ENCODE assay signal across 19 cellular contexts in genomic region chr5:15774632-15775031, GRCh38.
A peak's percentile ranks its signal among the peaks of the same experiment; 100 is the strongest.
DNase-seq lines count a peak whose midpoint lies in the region; ATAC-seq and TF ChIP-seq lines count a peak whose summit lies in the region.
"Had no signal": no experiment of that assay in that cellular context is flagged by ENCODE, and none has a peak within 500 bp of the region (broad histone marks: within the 10 kb centered on the region; RNA-seq: fewer than 3 reads in every experiment).

No MANE protein-coding gene starts in this region.

- H3K9me3 ChIP-seq in SK-N-SH (no peaks in the 10 kb centered on the region), iPS DF 6.9 (ENCODE audit: control insufficient read depth, insufficient read depth, low read length) (no peaks in the 10 kb centered on the region)
- H3K9me3 ChIP-seq in CD8-positive, alpha-beta T cell (ENCODE audit: low read length): no peaks in the 10 kb centered on the region
- H3K9me3 ChIP-seq: BE2C, SJCRH30 had no signal

- peaks cover 5% of the 10 kb centered on the region for H3K9me3 Mint-ChIP-seq in CD8-positive, alpha-beta T cell
- peaks cover 14% of the 10 kb centered on the region for H3K9me3 Mint-ChIP-seq in activated T-helper 1 cell treated with anti-CD3 and anti-CD28 coated beads, Interleukin-12 subunit alpha, Interleukin-12 subunit beta, Interleukin-2, Interleukin-4 antibody, amounts not matched to agents 30 ng/mL and 10 ng/mL and 1 ng/mL, durations not matched to agents 14 hours and 24 hours and 36 hours

- ATAC-seq in SK-N-SH treated with all-trans-retinoic acid at 6 μM for 48 hours (no peak), GM19035 (IDR thresholded peaks at IDR 0.05; ENCODE audit: unreplicated experiment) (no peak)
- no peak for ATAC-seq in CD8-positive, alpha-beta T cell
- ATAC-seq: K562 had no signal

- no peak for TF ChIP-seq EP300 in SK-N-SH (IDR thresholded peaks at IDR 0.05; ENCODE audit: borderline replicate concordance in 1 of 2, low read depth in 1 of 2, low read length in 1 of 2)

- no peaks in the 10 kb centered on the region; the same call in 1 of the 2 replicates for H4K20me1 ChIP-seq in SK-N-SH (ENCODE audit: insufficient read depth)

- no peak for TF ChIP-seq RAD21 in SK-N-SH (IDR thresholded peaks at IDR 0.05; ENCODE audit: low read length)

- H3K4me2 ChIP-seq in SK-N-SH: no peak overlapping the region

- 69% methylated on average over 2 of the region's 2 CpGs for WGBS in SK-N-SH (ENCODE audit: low lambda C conversion rate)
- WGBS in iPS DF 6.9 (ENCODE audit: insufficient coverage, insufficient read length): no CpG with 5 or more reads among the region's 2 CpGs

- H3K4me3 ChIP-seq in SK-N-SH (ENCODE audit: low read depth in 2 of 2, low read length in 1 of 2): no peak overlapping the region
- no peak overlapping the region for H3K4me3 ChIP-seq in iPS DF 6.9 (ENCODE audit: low read length)
- H3K4me3 ChIP-seq in CD8-positive, alpha-beta T cell (ENCODE audit: low read depth, low read length): no peak overlapping the region
- H3K4me3 ChIP-seq: K562, SJCRH30 had no signal

- no peaks in the 10 kb centered on the region for H3K36me3 Mint-ChIP-seq in CD8-positive, alpha-beta T cell
- H3K36me3 Mint-ChIP-seq in activated T-helper 1 cell treated with anti-CD3 and anti-CD28 coated beads, Interleukin-12 subunit alpha, Interleukin-12 subunit beta, Interleukin-2, Interleukin-4 antibody, amounts not matched to agents 30 ng/mL and 10 ng/mL and 1 ng/mL, durations not matched to agents 14 hours and 24 hours and 36 hours (ENCODE audit: low read depth): no peaks in the 10 kb centered on the region

- no peaks in the 10 kb centered on the region for H3K4me1 Mint-ChIP-seq in CD8-positive, alpha-beta T cell (ENCODE audit: low read depth)
- no peaks in the 10 kb centered on the region for H3K4me1 Mint-ChIP-seq in activated T-helper 1 cell treated with anti-CD3 and anti-CD28 coated beads, Interleukin-12 subunit alpha, Interleukin-12 subunit beta, Interleukin-2, Interleukin-4 antibody, amounts not matched to agents 30 ng/mL and 10 ng/mL and 1 ng/mL, durations not matched to agents 14 hours and 24 hours and 36 hours (ENCODE audit: low read depth)

- intact Hi-C loops in CD8-positive, alpha-beta T cell (cut with DNase I, micrococcal nuclease): no loop called here
- intact Hi-C loops in activated T-helper 1 cell treated with anti-CD3 and anti-CD28 coated beads, Interleukin-12 subunit alpha, Interleukin-12 subunit beta, Interleukin-2, Interleukin-4 antibody, amounts not matched to agents 30 ng/mL and 10 ng/mL and 1 ng/mL, durations not matched to agents 14 hours and 24 hours and 36 hours (cut with micrococcal nuclease): no loop called here

- no peak overlapping the region for H3K9ac ChIP-seq in SK-N-SH

- H3K4me1 ChIP-seq in SK-N-SH (ENCODE audit: control insufficient read depth in 1 of 2, insufficient read depth in 2 of 2, low read depth in 1 of 2, low read length in 1 of 2): no peaks in the 10 kb centered on the region; a peak in 1 of 4 replicates
- no peaks in the 10 kb centered on the region for H3K4me1 ChIP-seq in iPS DF 6.9 (ENCODE audit: control insufficient read depth, insufficient read depth, low read length)
- no peaks in the 10 kb centered on the region for H3K4me1 ChIP-seq in CD8-positive, alpha-beta T cell (ENCODE audit: insufficient read depth, low read length)
- H3K4me1 ChIP-seq: BE2C had no signal

- no peak overlapping the region for H3K27ac ChIP-seq in SK-N-SH (ENCODE audit: low read depth in 2 of 2, low read length in 1 of 2)
- no peak overlapping the region for H3K27ac ChIP-seq in iPS DF 6.9 (ENCODE audit: low read length)
- H3K27ac ChIP-seq in CD8-positive, alpha-beta T cell (ENCODE audit: low read depth, low read length): no peak overlapping the region
- H3K27ac ChIP-seq: 22Rv1, HL-60, SJCRH30 had no signal

- H3K9me2 ChIP-seq in SK-N-SH: no peaks in the 10 kb centered on the region

- no peaks in the 10 kb centered on the region for H3K27me3 Mint-ChIP-seq in CD8-positive, alpha-beta T cell (ENCODE audit: low read depth)
- H3K27me3 Mint-ChIP-seq in activated T-helper 1 cell treated with anti-CD3 and anti-CD28 coated beads, Interleukin-12 subunit alpha, Interleukin-12 subunit beta, Interleukin-2, Interleukin-4 antibody, amounts not matched to agents 30 ng/mL and 10 ng/mL and 1 ng/mL, durations not matched to agents 14 hours and 24 hours and 36 hours (ENCODE audit: insufficient read depth): no peaks in the 10 kb centered on the region
- H3K27me3 Mint-ChIP-seq: CD4-positive, alpha-beta T cell had no signal

- no peak overlapping the region for H3K4me3 Mint-ChIP-seq in CD8-positive, alpha-beta T cell
- no peak overlapping the region for H3K4me3 Mint-ChIP-seq in activated T-helper 1 cell treated with anti-CD3 and anti-CD28 coated beads, Interleukin-12 subunit alpha, Interleukin-12 subunit beta, Interleukin-2, Interleukin-4 antibody, amounts not matched to agents 30 ng/mL and 10 ng/mL and 1 ng/mL, durations not matched to agents 14 hours and 24 hours and 36 hours
- H3K4me3 Mint-ChIP-seq: CD4-positive, alpha-beta T cell had no signal

- no peak overlapping the region for H2AFZ ChIP-seq in SK-N-SH (ENCODE audit: low read depth)

- no peaks in the 10 kb centered on the region for H3K36me3 ChIP-seq in SK-N-SH (replicated peaks in 1 of 2; ENCODE audit: control insufficient read depth in 1 of 2, insufficient read depth in 2 of 2, low read length in 1 of 2)
- H3K36me3 ChIP-seq in iPS DF 6.9 (ENCODE audit: control insufficient read depth, insufficient read depth, low read length): no peaks in the 10 kb centered on the region
- H3K36me3 ChIP-seq in CD8-positive, alpha-beta T cell (ENCODE audit: insufficient read depth, low read length): no peaks in the 10 kb centered on the region
- H3K36me3 ChIP-seq: BE2C, SJCRH30 had no signal

- no peaks in the 10 kb centered on the region for H3K27me3 ChIP-seq in SK-N-SH (ENCODE audit: insufficient read depth)
- no peaks in the 10 kb centered on the region for H3K27me3 ChIP-seq in iPS DF 6.9 (ENCODE audit: control insufficient read depth, insufficient read depth, low read length)
- H3K27me3 ChIP-seq in CD8-positive, alpha-beta T cell (ENCODE audit: insufficient read depth, low read length): no peaks in the 10 kb centered on the region
- H3K27me3 ChIP-seq: BE2C, SJCRH30 had no signal

- CTCF ChIA-PET in SK-N-SH (lab: Yijun Ruan, JAX): no interaction called here
- CTCF ChIA-PET in CD8-positive, alpha-beta T cell (lab: Charles Lee): no interaction called here

- DNase-seq in SK-N-SH (no peak), iPS DF 6.9 (ENCODE audit: low read depth, low spot score) (peak; percentile 7), NCI-H1436 (lab: John Stamatoyannopoulos, UW) (no peak)
- no peak for DNase-seq in CD8-positive, alpha-beta T cell
- no peak for DNase-seq in activated T-helper 1 cell treated with anti-CD3 and anti-CD28 coated beads, Interleukin-12 subunit alpha, Interleukin-12 subunit beta, Interleukin-2, Interleukin-4 antibody, amounts not matched to agents 30 ng/mL and 10 ng/mL and 1 ng/mL, durations not matched to agents 14 hours and 24 hours and 36 hours (ENCODE audit: low spot score)
- DNase-seq: BE2C; Calu3; CD4-positive, alpha-beta T cell; NCI-H146; NCI-H2081; NCI-H748 treated with DMSO at 0.1 percent for 48 hours; SW 1271 had no signal

- H3K27ac Mint-ChIP-seq in CD8-positive, alpha-beta T cell: no peak overlapping the region
- H3K27ac Mint-ChIP-seq in activated T-helper 1 cell treated with anti-CD3 and anti-CD28 coated beads, Interleukin-12 subunit alpha, Interleukin-12 subunit beta, Interleukin-2, Interleukin-4 antibody, amounts not matched to agents 30 ng/mL and 10 ng/mL and 1 ng/mL, durations not matched to agents 14 hours and 24 hours and 36 hours: no peak overlapping the region
- H3K27ac Mint-ChIP-seq: CD4-positive, alpha-beta T cell had no signal

- TF ChIP-seq CTCF in SK-N-SH (IDR thresholded peaks at IDR 0.05): no peak
- no peak for TF ChIP-seq CTCF in CD8-positive, alpha-beta T cell (IDR thresholded peaks at IDR 0.05)

- no peaks in the 10 kb centered on the region for H3F3A ChIP-seq in SK-N-SH (replicated peaks; ENCODE audit: insufficient read depth)

- POLR2A ChIA-PET in SK-N-SH (lab: Yijun Ruan, JAX): no interaction called here
- POLR2A ChIA-PET in CD8-positive, alpha-beta T cell (lab: Charles Lee): no interaction called here

- no peaks in the 10 kb centered on the region for H3K79me2 ChIP-seq in SK-N-SH (ENCODE audit: insufficient read depth)

TF ChIP-seq in PFSK-1, 5 proteins besides CTCF, POLR2A, EP300 and RAD21:
- TF ChIP-seq REST (IDR thresholded peaks at IDR 0.05; ENCODE audit: insufficient read depth in 1 of 2, low read depth in 2 of 2, low read length in 2 of 2) (peak; percentile 68 to 90), TAF1 (IDR thresholded peaks at IDR 0.05; ENCODE audit: borderline replicate concordance, insufficient read depth, low read length) (no peak)
